ENCODE assay signal across 9 cellular contexts in genomic region chr19:37817180-37817911, GRCh38. TPM values are rescaled to one million over a fixed set of nuclear protein-coding genes. Genes with fewer than 3 reads are reported as not detected.
DNase-seq lines count a peak whose midpoint lies in the region; ATAC-seq and TF ChIP-seq lines count a peak whose summit lies in the region.
"Had no signal": no experiment of that assay in that cellular context is flagged by ENCODE, and none has a peak within 500 bp of the region (broad histone marks: within the 10 kb centered on the region; RNA-seq: fewer than 3 reads in every experiment).

No MANE protein-coding gene starts in this region.

- H3K27ac ChIP-seq in lung (ENCODE audit: low read depth in 1 of 2, low read length in 1 of 2) = peak overlapping the region in 1 of 2 donors; percentile 39

- POLR2A ChIA-PET in T-cell (lab: Charles Lee) = no interaction called here

- H3K36me3 Mint-ChIP-seq in T-cell = peaks cover 6% of the 10 kb centered on the region

- H3K9me3 ChIP-seq in lung (ENCODE audit: control insufficient read depth in 2 of 2, insufficient read depth in 1 of 2, low read length in 1 of 2) = peaks cover 0 to 29% of the 10 kb centered on the region in 2 donors

- H3K4me3 Mint-ChIP-seq in T-cell = peak overlapping the region; percentile 24 to 64 (median 41)
- H3K4me3 Mint-ChIP-seq: stimulated activated naive CD8-positive, alpha-beta T cell treated with anti-CD3 and anti-CD28 coated beads, Interleukin-15, Interleukin-2, amounts not matched to agents 100 ng/mL and 50 ng/mL, for 24 hours had no signal

- peaks cover 0 to 7% of the 10 kb centered on the region in 2 donors for H3K36me3 ChIP-seq in lung (ENCODE audit: control insufficient read depth in 2 of 2, insufficient read depth in 2 of 2, low read length in 2 of 2)

- peaks cover 17 to 21% of the 10 kb centered on the region in 2 donors for H3K27me3 Mint-ChIP-seq in T-cell

- peak overlapping the region; percentile 59 for H3K4me3 ChIP-seq in lung

- H3K4me1 ChIP-seq in lung (ENCODE audit: control insufficient read depth in 2 of 2, insufficient read depth in 2 of 2, low read length in 2 of 2) = no peaks in the 10 kb centered on the region

- TF ChIP-seq CTCF in lung (IDR thresholded peaks at IDR 0.05; ENCODE audit: control extremely low read depth, extremely low read depth) = no peak

- H3K27me3 ChIP-seq in lung (ENCODE audit: control insufficient read depth, insufficient read depth) = no peaks in the 10 kb centered on the region

- in situ Hi-C loops in ACHN (cut with HindIII; ENCODE audit: low pct_ligation_motif_present, low pct_unique_long_range_greater_than_20kb, low sequenced_read_pairs) = no loop called here

- ATAC-seq in T-cell (replicated peaks in 1 of 4) (peak in 3 of 4 experiments; percentile 27 to 74 (median 29)), lung (ENCODE audit: insufficient read depth, low FRiP score) (peak; percentile 53), GM21390 (IDR thresholded peaks at IDR 0.05; ENCODE audit: unreplicated experiment) (no peak)

- peaks cover 17 to 51% (median 25%) of the 10 kb centered on the region in 3 donors for H3K9me3 Mint-ChIP-seq in T-cell

- peaks cover 0 to 6% (median 2%) of the 10 kb centered on the region in 3 donors for H3K4me1 Mint-ChIP-seq in T-cell

- CTCF ChIA-PET in T-cell (lab: Charles Lee) = no interaction called here

- 2 to 5% methylated on average over 59 to 60 of the region's 60 CpGs for WGBS in lung, 2 donors

- H3K27ac Mint-ChIP-seq in T-cell = no peak overlapping the region
- H3K27ac Mint-ChIP-seq: stimulated activated naive CD8-positive, alpha-beta T cell treated with anti-CD3 and anti-CD28 coated beads, Interleukin-15, Interleukin-2, amounts not matched to agents 100 ng/mL and 50 ng/mL, for 24 hours had no signal

- DNase-seq in H4 (ENCODE audit: low spot score) = peak; percentile 50
- DNase-seq in T-cell = peak in 32 of 34 experiments; percentile 0 to 60 (median 22)
- DNase-seq in effector CD8-positive, alpha-beta T cell (lab: John Stamatoyannopoulos, UW) = peak; percentile 1
- peak; percentile 73 for DNase-seq in lung (ENCODE audit: low spot score)
- peak; percentile 23 to 33 for DNase-seq in stimulated activated CD4-positive, alpha-beta T cell treated with anti-CD3 and anti-CD28 coated beads, Interleukin-4, amount 100 ng/mL, for 4 hours
- no peak for DNase-seq in COLO829 (ENCODE audit: low spot score)
- DNase-seq in ACHN = no peak

RNA-seq across cellular contexts. Expression of gene ZNF573, which starts 38.0 kb away (rescaled TPM):
- 3.3 and 5.7 TPM in 2 replicates for total RNA-seq in H4 (2014; rRNA removed; shearing (Covaris generic))
- total RNA-seq in T-cell (10 to 100 TPM; 18.6 to 24.8 (median 23.8) TPM), lung (10 to 100 TPM in 1 of 2 donors, 1 to 10 TPM in 1; 9.1 to 25.0 TPM)
- 1 to 10 TPM; 1.1 to 1.4 TPM for polyA plus RNA-seq in lung

Comparison
In these comparisons a context has a peak if more than half of its experiments do, and no peak if none do; other contexts are left out.
1. DNase-seq: peak in H4 (single experiment), T-cell (32 of 34), effector CD8-positive, alpha-beta T cell (single experiment), lung (single experiment) and stimulated activated CD4-positive, alpha-beta T cell treated with anti-CD3 and anti-CD28 coated beads, Interleukin-4, amount 100 ng/mL, for 4 hours (2 of 2); none in COLO829 (single experiment) and ACHN (single experiment).